16 cellular contexts compared by ENCODE assay signal in the genomic region with DNA sequence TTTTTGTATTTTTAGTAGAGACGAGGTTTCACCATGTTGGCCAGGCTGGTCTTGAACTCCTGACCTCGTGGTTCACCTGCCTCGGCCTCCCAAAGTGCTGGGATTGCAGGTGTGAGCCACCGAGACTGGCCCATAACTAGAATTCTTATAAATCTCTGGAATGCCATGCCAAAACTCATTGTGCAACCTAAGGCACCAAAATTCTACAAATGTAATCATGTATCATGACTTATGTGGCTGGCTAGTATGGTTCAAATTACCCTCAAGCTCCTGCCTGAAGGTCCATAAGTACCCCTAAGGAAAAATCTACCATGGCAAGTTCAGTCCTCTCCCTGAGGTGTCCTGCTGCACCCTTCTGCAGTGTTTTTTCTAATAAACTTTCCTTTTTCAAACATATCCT.
DNase-seq lines count a peak whose midpoint lies in the region; ATAC-seq lines count a peak whose summit lies in the region.
"Had no signal": no experiment of that assay in that cellular context is flagged by ENCODE, and none has a peak within 500 bp of the region (broad histone marks: within the 10 kb centered on the region; RNA-seq: fewer than 3 reads in every experiment).

No MANE protein-coding gene starts in this region.

- H3K4me3 Mint-ChIP-seq in stimulated activated naive B cell treated with anti-CD40 and anti-IgM and Interleukin-4, amounts not matched to agents 10 μg/mL and 1 μg/mL and 100 μg/mL, for 72 hours = no peak overlapping the region
- H3K4me3 Mint-ChIP-seq in activated CD4-positive, alpha-beta T cell treated with anti-CD3 and anti-CD28 coated beads, Interleukin-2, amount 10 ng/mL, durations not matched to agents 24 days and 14 days = no peak overlapping the region
- H3K4me3 Mint-ChIP-seq: B cell; CD4-positive, CD25-positive, alpha-beta regulatory T cell; CD8-positive, alpha-beta T cell; GM23338; H9 had no signal

- peaks cover 5 to 8% of the 10 kb centered on the region in 2 donors for H3K4me1 Mint-ChIP-seq in stimulated activated naive B cell treated with anti-CD40 and anti-IgM and Interleukin-4, amounts not matched to agents 10 μg/mL and 1 μg/mL and 100 μg/mL, for 72 hours
- H3K4me1 Mint-ChIP-seq in activated CD4-positive, alpha-beta T cell treated with anti-CD3 and anti-CD28 coated beads, Interleukin-2, amount 10 ng/mL, durations not matched to agents 24 days and 14 days = peaks cover 2% of the 10 kb centered on the region
- H3K4me1 Mint-ChIP-seq: B cell, GM23338, H9 had no signal

- H3K27me3 Mint-ChIP-seq in stimulated activated naive B cell treated with anti-CD40 and anti-IgM and Interleukin-4, amounts not matched to agents 10 μg/mL and 1 μg/mL and 100 μg/mL, for 72 hours = no peaks in the 10 kb centered on the region
- no peaks in the 10 kb centered on the region for H3K27me3 Mint-ChIP-seq in activated CD4-positive, alpha-beta T cell treated with anti-CD3 and anti-CD28 coated beads, Interleukin-2, amount 10 ng/mL, durations not matched to agents 24 days and 14 days

- peaks cover 0 to 3% of the 10 kb centered on the region in 2 donors for H3K36me3 Mint-ChIP-seq in stimulated activated naive B cell treated with anti-CD40 and anti-IgM and Interleukin-4, amounts not matched to agents 10 μg/mL and 1 μg/mL and 100 μg/mL, for 72 hours
- H3K36me3 Mint-ChIP-seq in activated CD4-positive, alpha-beta T cell treated with anti-CD3 and anti-CD28 coated beads, Interleukin-2, amount 10 ng/mL, durations not matched to agents 24 days and 14 days (ENCODE audit: low read depth) = no peaks in the 10 kb centered on the region
- H3K36me3 Mint-ChIP-seq: CD4-positive, CD25-positive, alpha-beta regulatory T cell; CD8-positive, alpha-beta T cell had no signal

- H3K27ac Mint-ChIP-seq in stimulated activated naive B cell treated with anti-CD40 and anti-IgM and Interleukin-4, amounts not matched to agents 10 μg/mL and 1 μg/mL and 100 μg/mL, for 72 hours = no peak overlapping the region
- H3K27ac Mint-ChIP-seq in activated CD4-positive, alpha-beta T cell treated with anti-CD3 and anti-CD28 coated beads, Interleukin-2, amount 10 ng/mL, durations not matched to agents 24 days and 14 days = no peak overlapping the region
- H3K27ac Mint-ChIP-seq: B cell; CD4-positive, CD25-positive, alpha-beta regulatory T cell; CD8-positive, alpha-beta T cell; GM23338; H9 had no signal

- intact Hi-C loops in activated CD4-positive, alpha-beta T cell treated with anti-CD3 and anti-CD28 coated beads, Interleukin-2, amount 10 ng/mL, durations not matched to agents 24 days and 14 days (cut with micrococcal nuclease) = no loop called here

- DNase-seq in LHCN-M2 (ENCODE audit: low read depth) (peak; percentile 11), fibroblast of gingiva (ENCODE audit: low read depth) (peak; percentile 55), renal cortical epithelial cell (ENCODE audit: low read depth) (peak; percentile 32), superior temporal gyrus (ENCODE audit: extremely low spot score) (no peak)
- DNase-seq in stimulated activated naive B cell treated with anti-CD40 and anti-IgM and Interleukin-4, amounts not matched to agents 10 μg/mL and 1 μg/mL and 100 μg/mL, for 72 hours = no peak
- no peak for DNase-seq in activated CD4-positive, alpha-beta T cell treated with anti-CD3 and anti-CD28 coated beads, Interleukin-2, amount 10 ng/mL, durations not matched to agents 24 days and 14 days
- DNase-seq: CD4-positive, CD25-positive, alpha-beta regulatory T cell; CD8-positive, alpha-beta T cell; DMS 273 treated with DMSO at 0.1 percent for 48 hours; EL; GDM1; H9 had no signal

- ATAC-seq in stimulated activated naive B cell treated with anti-CD40 and anti-IgM and Interleukin-4, amounts not matched to agents 10 μg/mL and 1 μg/mL and 100 μg/mL, for 72 hours (replicated peaks) = no peak
- ATAC-seq: CD8-positive, alpha-beta T cell; GM12878; GM23338; HCT116 had no signal

- peaks cover 0 to 3% of the 10 kb centered on the region in 2 donors for H3K9me3 Mint-ChIP-seq in stimulated activated naive B cell treated with anti-CD40 and anti-IgM and Interleukin-4, amounts not matched to agents 10 μg/mL and 1 μg/mL and 100 μg/mL, for 72 hours
- peaks cover 20% of the 10 kb centered on the region for H3K9me3 Mint-ChIP-seq in activated CD4-positive, alpha-beta T cell treated with anti-CD3 and anti-CD28 coated beads, Interleukin-2, amount 10 ng/mL, durations not matched to agents 24 days and 14 days
- H3K9me3 Mint-ChIP-seq: GM23338 had no signal

Comparison
In these comparisons a context has a peak if more than half of its experiments do, and no peak if none do; other contexts are left out.
1. DNase-seq: peak in LHCN-M2 (single experiment), fibroblast of gingiva (single experiment) and renal cortical epithelial cell (single experiment); none in superior temporal gyrus (single experiment), stimulated activated naive B cell treated with anti-CD40 and anti-IgM and Interleukin-4, amounts not matched to agents 10 μg/mL and 1 μg/mL and 100 μg/mL, for 72 hours (single experiment) and activated CD4-positive, alpha-beta T cell treated with anti-CD3 and anti-CD28 coated beads, Interleukin-2, amount 10 ng/mL, durations not matched to agents 24 days and 14 days (single experiment).